11 cellular contexts compared by ENCODE assay signal in genomic region chr20:16877053-16877554, GRCh38.
"Had no signal": no experiment of that assay in that cellular context is flagged by ENCODE, and none has a peak within 500 bp of the region (broad histone marks: within the 10 kb centered on the region; RNA-seq: fewer than 3 reads in every experiment).

No MANE protein-coding gene starts in this region.

- H3K4me2 ChIP-seq: GM23338 had no signal

- H3K27ac ChIP-seq: GM23248 had no signal

- FAIRE-seq: H1, H54 had no signal

- H3K4me3 ChIP-seq: GM23248, GM23338, HAP-1 had no signal

- DNase-seq: GM23248, GOT3, H7, H9, HCEC 1CT, HFFc6 had no signal

- ATAC-seq: GM23338, HCT116 had no signal

- H3K4me1 ChIP-seq: HAP-1 had no signal

- H2AFZ ChIP-seq: GM23248, GM23338 had no signal

- H3K36me3 ChIP-seq: HAP-1 had no signal

- H3K9ac ChIP-seq: GM23248 had no signal

- H3K9me3 ChIP-seq: HAP-1 had no signal
